In genomic region chr4:188031751-188032150, GRCh38 we compare ENCODE assay signal across 34 cellular contexts. TPM values are rescaled to one million over a fixed set of nuclear protein-coding genes. Genes with fewer than 3 reads are reported as not detected.
DNase-seq lines count a peak whose midpoint lies in the region; FAIRE-seq and TF ChIP-seq lines count a peak whose summit lies in the region.
"Had no signal": no experiment of that assay in that cellular context is flagged by ENCODE, and none has a peak within 500 bp of the region (broad histone marks: within the 10 kb centered on the region; RNA-seq: fewer than 3 reads in every experiment).

No MANE protein-coding gene starts in this region.

- H3K9ac ChIP-seq in HUES6 (ENCODE audit: low read length) (peak overlapping the region; percentile 78), mesenchymal stem cell (ENCODE audit: low read length) (no peak overlapping the region), smooth muscle cell (ENCODE audit: low read depth) (no peak overlapping the region)

- no peaks in the 10 kb centered on the region for H3K79me1 ChIP-seq in mesenchymal stem cell (replicated peaks; ENCODE audit: low read length, poor library complexity, severe bottlenecking)

- H4K91ac ChIP-seq in mesenchymal stem cell (ENCODE audit: low read length): no peak overlapping the region

- TF ChIP-seq CTCF in hepatocyte (IDR thresholded peaks at IDR 0.05; ENCODE audit: poor library complexity) (no peak), smooth muscle cell (IDR thresholded peaks at IDR 0.05; ENCODE audit: borderline replicate concordance, insufficient read depth, poor library complexity, severe bottlenecking) (no peak)

- H3K4me3 ChIP-seq in HUES6 (ENCODE audit: low read depth, low read length) (peak overlapping the region; percentile 49), hepatocyte (no peak overlapping the region), mesenchymal stem cell (ENCODE audit: insufficient read depth in 1 of 2, low read depth in 1 of 2, low read length in 2 of 2) (no peak overlapping the region), smooth muscle cell (peak overlapping the region; percentile 32)
- H3K4me3 ChIP-seq: dorsolateral prefrontal cortex, gastroesophageal sphincter, lower lobe of right lung, mucosa of descending colon, spleen, thoracic aorta, uterus had no signal

- no peak overlapping the region for H3K18ac ChIP-seq in mesenchymal stem cell (ENCODE audit: low read depth in 1 of 2, low read length in 2 of 2)

- no peak for DNase-seq in hepatocyte (ENCODE audit: low spot score)
- DNase-seq in mesenchymal stem cell: no peak
- no peak for DNase-seq in smooth muscle cell (lab: John Stamatoyannopoulos, UW; ENCODE audit: unreplicated experiment)
- DNase-seq in foreskin melanocyte: no peak
- DNase-seq in erythroblast (lab: John Stamatoyannopoulos, UW): no peak
- no peak for DNase-seq in GM19239 (ENCODE audit: insufficient read length, low spot score)
- DNase-seq: ACHN; activated CD8-positive, alpha-beta T cell treated with anti-CD3 and anti-CD28 coated beads for 36 hours; activated naive CD4-positive, alpha-beta T cell treated with anti-CD3 and anti-CD28 coated beads for 36 hours; BE2C; CD8-positive, alpha-beta T cell; dorsolateral prefrontal cortex; hippocampal formation; Kasumi-1; lower lobe of right lung; mucosa of descending colon; NCI-H1417 treated with DMSO at 0.1 percent for 48 hours; NCI-H2081 treated with DMSO at 0.1 percent for 48 hours; NCI-H226; NCI-H748 treated with DMSO at 0.1 percent for 48 hours; right cardiac atrium; Right ventricle myocardium superior; spleen; stimulated activated CD8-positive, alpha-beta memory T cell treated with anti-CD3 and anti-CD28 coated beads, Interleukin-4, amount 100 ng/mL, for 48 hours; stimulated activated naive CD8-positive, alpha-beta T cell treated with anti-CD3 and anti-CD28 coated beads, Interleukin-15, amount 100 ng/mL, for 72 hours; uterus had no signal

- H3K36me3 ChIP-seq in HUES6 (ENCODE audit: control insufficient read depth, insufficient read depth, low read length) (no peaks in the 10 kb centered on the region), hepatocyte (replicated peaks; ENCODE audit: insufficient read depth, low read depth) (no peaks in the 10 kb centered on the region), mesenchymal stem cell (ENCODE audit: control insufficient read depth in 1 of 2, insufficient read depth in 2 of 2, low read depth in 1 of 2, low read length in 2 of 2) (no peaks in the 10 kb centered on the region), smooth muscle cell (ENCODE audit: low read depth) (no peaks in the 10 kb centered on the region)
- H3K36me3 ChIP-seq: BE2C, gastroesophageal sphincter, lower lobe of right lung, spleen, thoracic aorta, uterus had no signal

- H4K20me1 ChIP-seq in hepatocyte (ENCODE audit: insufficient read depth, poor library complexity, severe bottlenecking): no peaks in the 10 kb centered on the region
- H4K20me1 ChIP-seq in smooth muscle cell (ENCODE audit: low read depth): no peaks in the 10 kb centered on the region

- no peaks in the 10 kb centered on the region; the same call in 1 of the 2 replicates for H3K27me3 ChIP-seq in HUES6 (ENCODE audit: control insufficient read depth, insufficient read depth, low read length)
- H3K27me3 ChIP-seq in hepatocyte: peaks cover 18% of the 10 kb centered on the region
- H3K27me3 ChIP-seq in mesenchymal stem cell (ENCODE audit: control insufficient read depth in 1 of 2, insufficient read depth in 1 of 2, low read length in 2 of 2): peaks cover 0 to 4% of the 10 kb centered on the region in 2 experiments
- H3K27me3 ChIP-seq in smooth muscle cell (ENCODE audit: low read depth): peaks cover 15% of the 10 kb centered on the region
- H3K27me3 ChIP-seq: BE2C, gastroesophageal sphincter, uterus had no signal

- H4K8ac ChIP-seq in mesenchymal stem cell (ENCODE audit: low read length): peak overlapping the region; percentile 55

- H3K23ac ChIP-seq in mesenchymal stem cell (ENCODE audit: low read length in 2 of 2): no peak overlapping the region

- H3F3A ChIP-seq in smooth muscle cell (ENCODE audit: low read depth): no peaks in the 10 kb centered on the region

- H3K79me2 ChIP-seq in hepatocyte (no peaks in the 10 kb centered on the region), smooth muscle cell (ENCODE audit: low read depth) (no peaks in the 10 kb centered on the region)

- H3K27ac ChIP-seq in HUES6 (ENCODE audit: low read depth, low read length): peak overlapping the region; percentile 83
- H3K27ac ChIP-seq in hepatocyte: no peak overlapping the region
- no peak overlapping the region for H3K27ac ChIP-seq in mesenchymal stem cell (ENCODE audit: low read length, poor library complexity, severe bottlenecking)
- H3K27ac ChIP-seq in smooth muscle cell (ENCODE audit: low read depth): no peak overlapping the region
- H3K27ac ChIP-seq: gastroesophageal sphincter, lower lobe of right lung, spleen, thoracic aorta, uterus had no signal

- peak overlapping the region; percentile 65 for H3K4me2 ChIP-seq in hepatocyte
- no peak overlapping the region for H3K4me2 ChIP-seq in mesenchymal stem cell (ENCODE audit: low read length, poor library complexity, severe bottlenecking)
- peak overlapping the region; percentile 82 for H3K4me2 ChIP-seq in smooth muscle cell

- no peak overlapping the region for H2BK15ac ChIP-seq in mesenchymal stem cell (ENCODE audit: low read depth, poor library complexity, severe bottlenecking)

- no peak for FAIRE-seq in GM19239 (lab: Jason Lieb, UNC)
- FAIRE-seq: endothelial cell of umbilical vein, GM18507, H54 had no signal

- 44% methylated on average over 18 of the region's 18 CpGs for WGBS in hepatocyte (ENCODE audit: low lambda C conversion rate, missing lambda C conversion rate)
- 29% methylated on average over 13 of the region's 18 CpGs for WGBS in mesenchymal stem cell
- WGBS in smooth muscle cell (ENCODE audit: low lambda C conversion rate): 20% methylated on average over 18 of the region's 18 CpGs

- H2AK5ac ChIP-seq in mesenchymal stem cell (ENCODE audit: low read length, severe bottlenecking): no peak overlapping the region

- H2AFZ ChIP-seq in hepatocyte: peak overlapping the region; percentile 22
- H2AFZ ChIP-seq in mesenchymal stem cell (ENCODE audit: low read depth, low read length): no peak overlapping the region
- peak overlapping the region; percentile 86 for H2AFZ ChIP-seq in smooth muscle cell (ENCODE audit: low read depth)

- no peak overlapping the region for H3K14ac ChIP-seq in mesenchymal stem cell (ENCODE audit: low read length in 2 of 2)

- H3K4me1 ChIP-seq in HUES6 (ENCODE audit: control insufficient read depth, insufficient read depth, low read length): peaks cover 31% of the 10 kb centered on the region
- no peaks in the 10 kb centered on the region for H3K4me1 ChIP-seq in hepatocyte (ENCODE audit: insufficient read depth)
- peaks cover 2% of the 10 kb centered on the region for H3K4me1 ChIP-seq in mesenchymal stem cell (ENCODE audit: control insufficient read depth, insufficient read depth, low read depth, low read length)
- H3K4me1 ChIP-seq in smooth muscle cell (ENCODE audit: low read depth): peaks cover 13% of the 10 kb centered on the region
- H3K4me1 ChIP-seq: BE2C, gastroesophageal sphincter, lower lobe of right lung, spleen, uterus had no signal

- no peak for TF ChIP-seq POLR2A in erythroblast (IDR thresholded peaks at IDR 0.05; ENCODE audit: low read length)

- no peak overlapping the region for H2BK5ac ChIP-seq in mesenchymal stem cell (ENCODE audit: low read depth, low read length, poor library complexity, severe bottlenecking)

- no peak overlapping the region for H2BK12ac ChIP-seq in mesenchymal stem cell (ENCODE audit: low read length in 2 of 2)

- no peaks in the 10 kb centered on the region for H3K9me2 ChIP-seq in hepatocyte (replicated peaks; ENCODE audit: insufficient read depth)

- H2BK120ac ChIP-seq in mesenchymal stem cell (ENCODE audit: low read depth, low read length): no peak overlapping the region

- H3K9me3 ChIP-seq in HUES6 (ENCODE audit: control insufficient read depth, insufficient read depth, low read depth, low read length) (no peaks in the 10 kb centered on the region), hepatocyte (ENCODE audit: low read depth) (no peaks in the 10 kb centered on the region), mesenchymal stem cell (ENCODE audit: control insufficient read depth, low read length) (no peaks in the 10 kb centered on the region), smooth muscle cell (replicated peaks; ENCODE audit: low read depth) (no peaks in the 10 kb centered on the region)
- H3K9me3 ChIP-seq: BE2C, gastroesophageal sphincter, lower lobe of right lung, mucosa of descending colon, thoracic aorta, uterus had no signal

- H3K4ac ChIP-seq in mesenchymal stem cell (ENCODE audit: low read depth in 1 of 2, low read length in 2 of 2): no peak overlapping the region

RNA-seq across cellular contexts. Expression of gene ZFP42, which starts 36.2 kb away (rescaled TPM):
- 4.5 and 7.1 TPM in 2 replicates for total RNA-seq in hepatocyte
- 4.4 and 10.1 TPM in 2 replicates for polyA plus RNA-seq in hepatocyte
- polyA plus RNA-seq in mesenchymal stem cell (2013, experiment 1 of 2): 0.04 TPM
- 0.04 TPM for polyA plus RNA-seq in mesenchymal stem cell (2013, experiment 2 of 2)
- total RNA-seq in smooth muscle cell: 30.4 and 31.5 TPM in 2 replicates
- 15.7 and 24.0 TPM in 2 replicates for polyA plus RNA-seq in smooth muscle cell
- total RNA-seq: activated CD8-positive, alpha-beta T cell treated with anti-CD3 and anti-CD28 coated beads for 36 hours; activated naive CD4-positive, alpha-beta T cell treated with anti-CD3 and anti-CD28 coated beads for 36 hours; CD8-positive, alpha-beta T cell; dorsolateral prefrontal cortex; endothelial cell of umbilical vein; gastroesophageal sphincter; lower lobe of right lung; mucosa of descending colon; natural killer cell treated with Interleukin-12 subunit alpha and Interleukin-12 subunit beta and Interleukin-15 and Interleukin-18, amount 100 ng/mL, for 72 hours; right cardiac atrium; Right ventricle myocardium superior; spleen; thoracic aorta had no signal
- polyA plus RNA-seq: fibroblast of lung, right cardiac atrium, spleen had no signal

Comparison
In these comparisons a context has a peak if more than half of its experiments do, and no peak if none do; other contexts are left out.
1. H3K4me3 ChIP-seq: peak in HUES6 (single experiment) and smooth muscle cell (single experiment); none in hepatocyte (single experiment) and mesenchymal stem cell (0 of 2).